ENCODE assay signal across 9 cellular contexts in genomic region chr19:17794731-17795494, GRCh38. TPM values are rescaled to one million over a fixed set of nuclear protein-coding genes. Genes with fewer than 3 reads are reported as not detected.
DNase-seq lines count a peak whose midpoint lies in the region; ATAC-seq, FAIRE-seq and TF ChIP-seq lines count a peak whose summit lies in the region.
"Had no signal": no experiment of that assay in that cellular context is flagged by ENCODE, and none has a peak within 500 bp of the region (broad histone marks: within the 10 kb centered on the region; RNA-seq: fewer than 3 reads in every experiment).

Gene B3GNT3 (plus strand): TSS chr19:17795138. CDS start chr19:17807808, 12,670 bp downstream.

- DNase-seq in SK-N-SH (no peak), NCI-H748 (lab: John Stamatoyannopoulos, UW; ENCODE audit: unreplicated experiment) (peak; percentile 49), H1 (ENCODE audit: low read depth in 1 of 2, low spot score in 2 of 2) (peak in 1 of 2 experiments; percentile 81), prostate gland (ENCODE audit: low spot score) (peak; percentile 30), Ammon's horn (ENCODE audit: low spot score) (no peak), AML-193 (lab: John Stamatoyannopoulos, UW) (no peak), NCI-H187 treated with DMSO at 0.1 percent for 48 hours (lab: John Stamatoyannopoulos, UW) (no peak)

- no peak for ATAC-seq in SK-N-SH treated with all-trans-retinoic acid at 6 μM for 48 hours

- no peak within 1 kb of the TSS for H3K14ac ChIP-seq in H1 (ENCODE audit: insufficient read length)

- H3K9me3 ChIP-seq in SK-N-SH (no peaks in the 10 kb centered on the region), H1 (ENCODE audit: insufficient read depth in 2 of 2, low read depth in 1 of 2, low read length in 1 of 2) (no peaks in the 10 kb centered on the region), prostate gland (no peaks in the 10 kb centered on the region)
- H3K9me3 ChIP-seq: SJSA1 had no signal

- peak within 1 kb of the TSS; percentile 53 for H3K4ac ChIP-seq in H1 (replicated peaks; ENCODE audit: insufficient read length, low read depth, low read length)

- TF ChIP-seq EP300 in SK-N-SH (IDR thresholded peaks at IDR 0.05; ENCODE audit: borderline replicate concordance in 1 of 2, low read depth in 1 of 2, low read length in 1 of 2) (no peak), H1 (IDR thresholded peaks at IDR 0.05; ENCODE audit: borderline replicate concordance in 1 of 2, low read depth in 2 of 2, low read length in 2 of 2) (no peak)

- no peak within 1 kb of the TSS for H3K56ac ChIP-seq in H1 (replicated peaks; ENCODE audit: insufficient read length, low read depth, low read length)

- intact Hi-C loops in prostate gland (cut with DNase I): no loop called here

- no peaks in the 10 kb centered on the region for H3K79me1 ChIP-seq in H1 (ENCODE audit: low read depth, low read length)

- H2BK20ac ChIP-seq in H1 (ENCODE audit: low read length): peak within 1 kb of the TSS; percentile 34; the same call in 1 of the 2 replicates

- CTCF ChIA-PET in SK-N-SH (lab: Yijun Ruan, JAX) (interaction anchor here (0.8 to 3.0 kb wide), 6 partner anchors 10 to 91 kb away, joined by 3 to 15 read pairs (median 5); partner anchors contain the start of gene RPL18A), H1 (lab: Charles Lee; ENCODE audit: partially characterized antibody) (interaction anchor here (0.9 to 2.7 kb wide), 11 partner anchors 10 to 199 kb away, joined by 3 to 11 read pairs (median 3); partner anchors contain the start of gene RPL18A)

- H3K9me2 ChIP-seq in SK-N-SH: no peaks in the 10 kb centered on the region

- no peak within 1 kb of the TSS for H3K4me2 ChIP-seq in SK-N-SH
- H3K4me2 ChIP-seq in H1 (ENCODE audit: insufficient read depth in 1 of 2, low read depth in 2 of 2, low read length in 2 of 2): peak within 1 kb of the TSS; percentile 71 to 80

- peak within 1 kb of the TSS; percentile 66 for H4K91ac ChIP-seq in H1 (replicated peaks; ENCODE audit: insufficient read length, low read length)

- H3K79me2 ChIP-seq in SK-N-SH (ENCODE audit: insufficient read depth) (no peaks in the 10 kb centered on the region), H1 (ENCODE audit: control insufficient read depth in 1 of 2, insufficient read depth in 2 of 2, low read length in 2 of 2) (no peaks in the 10 kb centered on the region)

- peak within 1 kb of the TSS; percentile 46; the same call in 1 of the 2 replicates for H2BK15ac ChIP-seq in H1 (ENCODE audit: low read length)

- H4K8ac ChIP-seq in H1 (ENCODE audit: extremely low read depth, insufficient read depth, low read length): peak within 1 kb of the TSS; percentile 29; the same call in 1 of the 2 replicates

- no peak within 1 kb of the TSS; the same call in 1 of the 2 replicates for H2BK5ac ChIP-seq in H1 (ENCODE audit: low read depth, low read length)

- peaks cover 13% of the 10 kb centered on the region for H3K27me3 ChIP-seq in SK-N-SH (ENCODE audit: insufficient read depth)
- peaks cover 0 to 9% (median 7%) of the 10 kb centered on the region in 4 experiments; a peak in 6 of 7 replicates for H3K27me3 ChIP-seq in H1 (replicated peaks in 1 of 4; ENCODE audit: control insufficient read depth in 3 of 4, extremely low read depth in 1 of 4, insufficient read depth in 3 of 4, low read length in 3 of 4)
- H3K27me3 ChIP-seq in prostate gland (replicated peaks; ENCODE audit: insufficient read depth): no peaks in the 10 kb centered on the region

- H4K5ac ChIP-seq in H1 (ENCODE audit: insufficient read length, low read depth, low read length): no peak within 1 kb of the TSS

- H2AFZ ChIP-seq in SK-N-SH (ENCODE audit: low read depth): no peak within 1 kb of the TSS
- H2AFZ ChIP-seq in H1 (ENCODE audit: low read length): peak within 1 kb of the TSS; percentile 47; the same call in 1 of the 2 replicates

- H3K36me3 ChIP-seq in SK-N-SH (replicated peaks in 1 of 2; ENCODE audit: control insufficient read depth in 1 of 2, insufficient read depth in 2 of 2, low read length in 1 of 2) (no peaks in the 10 kb centered on the region), H1 (ENCODE audit: control insufficient read depth in 2 of 4, insufficient read depth in 4 of 4, low read length in 3 of 4) (no peaks in the 10 kb centered on the region), prostate gland (no peaks in the 10 kb centered on the region)
- H3K36me3 ChIP-seq: SJSA1 had no signal

- TF ChIP-seq RAD21 in SK-N-SH (IDR thresholded peaks at IDR 0.05; ENCODE audit: low read length) (no peak), H1 (IDR thresholded peaks at IDR 0.05 in 1 of 2, conservative IDR thresholded peaks at IDR 0.05 in 1 of 2; ENCODE audit: low read depth in 2 of 2, low read length in 2 of 2) (no peak)

- H3K18ac ChIP-seq in H1 (ENCODE audit: extremely low read depth, low read length): peak within 1 kb of the TSS; percentile 51

- WGBS in SK-N-SH (ENCODE audit: low lambda C conversion rate): 31% methylated on average over 40 of the region's 50 CpGs
- WGBS in H1 (ENCODE audit: extremely low coverage in 1 of 2, insufficient coverage in 1 of 2, insufficient read length in 1 of 2, insufficient replicate concordance in 2 of 2, low coverage in 1 of 2, low lambda C conversion rate in 2 of 2, missing lambda C conversion rate in 1 of 2), 2 experiments: 10% methylated on average over 44 of the region's 50 CpGs; no CpG with 5 or more reads in 1 of the 2 experiments
- 5% methylated on average over 48 of the region's 50 CpGs for WGBS in prostate gland

- TF ChIP-seq CTCF in SK-N-SH (IDR thresholded peaks at IDR 0.05): no peak
- TF ChIP-seq CTCF in H1 (IDR thresholded peaks at IDR 0.05; ENCODE audit: control extremely low read depth in 1 of 3, insufficient read depth in 1 of 3, low read depth in 1 of 3, low read length in 3 of 3): no peak
- TF ChIP-seq CTCF in prostate gland (IDR thresholded peaks at IDR 0.05): no peak

- H3K23ac ChIP-seq in H1 (ENCODE audit: insufficient read length): no peak within 1 kb of the TSS

- H2BK12ac ChIP-seq in H1 (ENCODE audit: low read depth, low read length): peak within 1 kb of the TSS; percentile 80; the same call in 1 of the 2 replicates

- no peak within 1 kb of the TSS for H2BK120ac ChIP-seq in H1 (replicated peaks; ENCODE audit: low read depth, low read length)

- H3K4me1 ChIP-seq in SK-N-SH (ENCODE audit: control insufficient read depth in 1 of 2, insufficient read depth in 2 of 2, low read depth in 1 of 2, low read length in 1 of 2) (peaks cover 5 to 28% of the 10 kb centered on the region in 2 experiments; a peak in 2 of 4 replicates), H1 (replicated peaks in 1 of 4; ENCODE audit: control insufficient read depth in 3 of 4, insufficient read depth in 4 of 4, low read length in 3 of 4) (peaks cover 0 to 6% (median 4%) of the 10 kb centered on the region in 4 experiments; a peak in 5 of 7 replicates), prostate gland (replicated peaks) (no peaks in the 10 kb centered on the region)
- H3K4me1 ChIP-seq: SJSA1 had no signal

- POLR2A ChIA-PET in SK-N-SH (lab: Yijun Ruan, JAX): interaction anchor here (1.2 kb wide), 1 partner anchor 65 kb away, joined by 4 read pairs; the partner anchor contains the start of gene RPL18A
- POLR2A ChIA-PET in H1 (lab: Charles Lee; ENCODE audit: partially characterized antibody): interaction anchor here (0.8 to 3.7 kb wide), 8 partner anchors 10 to 238 kb away, joined by 3 to 12 read pairs (median 5); partner anchors contain the start of gene RPL18A

- H2AK5ac ChIP-seq in H1 (ENCODE audit: low read depth, low read length): no peak within 1 kb of the TSS

- no peak for FAIRE-seq in H1 (lab: Jason Lieb, UNC)

- H3F3A ChIP-seq in SK-N-SH (replicated peaks; ENCODE audit: insufficient read depth): no peaks in the 10 kb centered on the region

- H3K27ac ChIP-seq in SK-N-SH (ENCODE audit: low read depth in 2 of 2, low read length in 1 of 2) (no peak within 1 kb of the TSS), H1 (ENCODE audit: low read depth, low read length) (no peak within 1 kb of the TSS), prostate gland (peak within 1 kb of the TSS in 1 of 2 donors; percentile 65)
- H3K27ac ChIP-seq: SJSA1 had no signal

- H3K9ac ChIP-seq in SK-N-SH: no peak within 1 kb of the TSS
- peak within 1 kb of the TSS in 1 of 4 experiments; percentile 9; a peak in 1 of 7 replicates for H3K9ac ChIP-seq in H1 (replicated peaks in 1 of 4; ENCODE audit: extremely low read depth in 1 of 4, low read depth in 3 of 4, low read length in 3 of 4)

- H3K4me3 ChIP-seq in SK-N-SH (ENCODE audit: low read depth in 2 of 2, low read length in 1 of 2) (no peak within 1 kb of the TSS), H1 (ENCODE audit: extremely low read depth in 1 of 4, insufficient read depth in 2 of 4, low read depth in 3 of 4, low read length in 4 of 4) (peak within 1 kb of the TSS; percentile 40 to 69 (median 58)), prostate gland (peak within 1 kb of the TSS in 1 of 2 donors; percentile 20)
- H3K4me3 ChIP-seq: SJSA1 had no signal

- H4K20me1 ChIP-seq in SK-N-SH (ENCODE audit: insufficient read depth) (no peaks in the 10 kb centered on the region), H1 (replicated peaks in 1 of 2; ENCODE audit: control insufficient read depth in 1 of 2, insufficient read depth in 2 of 2, low read length in 2 of 2) (no peaks in the 10 kb centered on the region)

- TF ChIP-seq POLR2A in H1 (IDR thresholded peaks at IDR 0.05; ENCODE audit: control extremely low read depth in 1 of 2, low read depth in 2 of 2, low read length in 2 of 2) (no peak), prostate gland (IDR thresholded peaks at IDR 0.05) (peak; percentile 76)

- H3K23me2 ChIP-seq in H1 (ENCODE audit: low read depth, low read length): peaks cover 12% of the 10 kb centered on the region; the same call in 1 of the 2 replicates

TF ChIP-seq in SK-N-SH, 30 proteins besides CTCF, POLR2A, EP300 and RAD21 (continues in another document):
- 0 out of 2 replicates have a peak, but pooled peaks have one; percentile 24 for TF ChIP-seq NFIC (IDR thresholded peaks at IDR 0.05; ENCODE audit: borderline replicate concordance)

TF ChIP-seq in SK-N-SH treated with all-trans-retinoic acid at 6 μM for 48 hours, 23 proteins besides CTCF, POLR2A, EP300 and RAD21 (continues in another document):
- TF ChIP-seq RARB (CRISPR knock-in tag; IDR thresholded peaks at IDR 0.05): no peak

RNA-seq across cellular contexts. Expression of gene B3GNT3, which starts in this region (rescaled TPM):
- polyA plus RNA-seq in SK-N-SH (2012; rRNA removed) (not detected in 2 replicates), H1 (2011; rRNA removed) (1.5 and 2.1 TPM in 2 replicates)
- not detected in 2 replicates for polyA plus RNA-seq in SK-N-SH (2012; cell fraction: cytosol; rRNA removed)
- 0.05 TPM in 1 of 2 replicates, not detected in the other for polyA plus RNA-seq in SK-N-SH (2012; cell fraction: nucleus; rRNA removed)
- 1.5 and 1.8 TPM in 2 replicates for total RNA-seq in H1 (2021; fragmentation: NEBNext Ultra II Directional; extraction: Animal tissue kit (Norgen Biotek cat#: 25700))
- polyA plus RNA-seq in H1 (2011; cell fraction: cytosol; rRNA removed): 0.96 TPM
- polyA plus RNA-seq in H1 (2011; cell fraction: nucleus; rRNA removed): 1.6 TPM
- polyA plus RNA-seq in H1 (2012, experiment 1 of 2): 0.86 to 2.0 TPM (median 1.5 TPM) in 4 replicates
- 1.5 TPM for polyA plus RNA-seq in H1 (2012, experiment 2 of 2)
- polyA plus RNA-seq in H1 (2013, experiment 1 of 2): 2.6 TPM
- polyA plus RNA-seq in H1 (2013, experiment 2 of 2): 2.9 TPM
- 1.4 and 1.5 TPM in 2 replicates for polyA minus RNA-seq in H1 (2011; rRNA and poly(A)+ RNA removed)
- polyA minus RNA-seq in H1 (2011; cell fraction: cytosol; rRNA and poly(A)+ RNA removed): 1.6 TPM
- polyA minus RNA-seq in H1 (2011; cell fraction: nucleus; rRNA and poly(A)+ RNA removed): 0.60 TPM
- total RNA-seq in prostate gland: 10 to 100 TPM in 1 of 2 donors, 1 to 10 TPM in 1; 5.2 to 11.9 TPM
- total RNA-seq: SJSA1 had no signal

Comparison
In these comparisons a context has a peak if more than half of its experiments do, and no peak if none do; other contexts are left out.
1. DNase-seq: peak in NCI-H748 (single experiment) and prostate gland (single experiment); none in SK-N-SH (single experiment), Ammon's horn (single experiment), AML-193 (0 of 2) and NCI-H187 treated with DMSO at 0.1 percent for 48 hours (single experiment).
2. H3K4me3 ChIP-seq: peak in H1 (4 of 4); none in SK-N-SH (0 of 2).
3. Of the 17 proteins assayed by ChIP-seq in both H1 and SK-N-SH: peak only in H1: MAX and YY1; only in SK-N-SH: none; in both: none; in neither: 14; mixed calls (peak in some experiments, not most) for 1.